In the genomic region with DNA sequence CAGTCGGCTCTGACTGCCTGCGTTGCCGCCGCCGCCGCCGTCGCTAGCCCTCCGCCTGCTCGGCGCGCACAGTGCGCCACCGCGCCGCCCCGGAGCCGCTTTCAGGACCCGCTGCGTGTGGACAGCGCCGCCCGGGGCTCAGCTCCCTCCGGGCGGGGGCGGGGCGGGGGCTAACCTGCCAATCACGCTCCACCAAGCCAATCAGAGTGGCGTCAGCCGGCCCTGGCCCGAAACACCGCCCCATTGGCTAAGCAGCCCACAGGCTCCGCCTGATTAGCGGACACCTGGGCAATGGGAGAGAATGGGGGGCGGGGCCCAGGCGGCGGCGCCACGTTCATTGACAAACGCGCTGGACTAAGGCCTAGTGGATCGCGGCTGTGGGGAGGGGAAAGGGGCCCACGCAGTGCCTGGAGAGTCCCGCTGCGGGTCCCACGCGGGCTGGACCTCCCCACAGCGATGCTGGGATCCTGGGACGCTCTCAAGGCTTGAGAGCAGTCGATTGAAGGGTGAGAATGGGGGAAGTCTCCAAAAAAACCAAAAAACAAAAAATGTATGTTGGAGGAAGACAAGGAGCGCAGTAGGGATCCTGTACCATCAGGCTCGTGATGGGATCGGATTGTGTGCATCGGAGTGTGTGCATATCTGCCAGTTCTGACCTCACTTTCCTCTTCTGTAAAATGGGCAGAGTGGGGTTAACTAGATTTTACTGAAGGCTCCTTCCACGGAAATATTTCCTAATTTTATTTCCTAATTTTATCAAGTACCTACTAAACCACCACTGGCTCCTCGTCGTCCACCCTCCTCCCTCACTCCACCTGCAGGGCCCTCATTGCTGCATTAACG, we compare ENCODE assay signal across 8 cellular contexts. TPM values are rescaled to one million over a fixed set of nuclear protein-coding genes. Genes with fewer than 3 reads are reported as not detected.
DNase-seq lines count a peak whose midpoint lies in the region; ATAC-seq, FAIRE-seq and TF ChIP-seq lines count a peak whose summit lies in the region.

No MANE protein-coding gene starts in this region.

- no peak overlapping the region for H3K9ac ChIP-seq in iPS-20b (ENCODE audit: low read depth, low read length)

- peaks cover 5% of the 10 kb centered on the region; the same call in 1 of the 2 replicates for H3K9me3 ChIP-seq in iPS-20b (ENCODE audit: insufficient read depth, low read depth, low read length)

- H3K27ac ChIP-seq in iPS-20b (ENCODE audit: low read length) = no peak overlapping the region

- H3K4me1 Mint-ChIP-seq in brain = peaks cover 23% of the 10 kb centered on the region

- peak; percentile 17 for FAIRE-seq in TTC549 (lab: Jason Lieb, UNC)

- peak overlapping the region; percentile 60 for H3K4me3 ChIP-seq in iPS-20b (ENCODE audit: low read length)

- H3K27me3 ChIP-seq in iPS-20b (ENCODE audit: insufficient read depth, low read length) = peaks cover 98% of the 10 kb centered on the region

- ATAC-seq in GM18508 (IDR thresholded peaks at IDR 0.05; ENCODE audit: insufficient read depth, unreplicated experiment) (peak; percentile 44), HG02943 (IDR thresholded peaks at IDR 0.05; ENCODE audit: low read depth, unreplicated experiment) (peak; percentile 68)

- H3K27me3 Mint-ChIP-seq in brain = peaks cover 100% of the 10 kb centered on the region

- H3K36me3 ChIP-seq in iPS-20b (ENCODE audit: insufficient read depth, low read depth, low read length) = no peaks in the 10 kb centered on the region

- peak overlapping the region; percentile 83 to 88 (median 86) for H3K4me3 Mint-ChIP-seq in brain

- no peak for TF ChIP-seq CTCF in brain (conservative IDR thresholded peaks at IDR 0.05)

- no peaks in the 10 kb centered on the region for H3K36me3 Mint-ChIP-seq in brain

- H3K27ac Mint-ChIP-seq in brain = peak overlapping the region in 2 of 5 experiments; percentile 31 to 74

- H3K4me1 ChIP-seq in iPS-20b (ENCODE audit: insufficient read depth, low read length) = peaks cover 13% of the 10 kb centered on the region; the same call in 1 of the 2 replicates

- peaks cover 3 to 8% (median 3%) of the 10 kb centered on the region in 5 experiments for H3K9me3 Mint-ChIP-seq in brain

- DNase-seq in NCI-H187 treated with DMSO at 0.1 percent for 48 hours (lab: John Stamatoyannopoulos, UW) = peak; percentile 68
- peak; percentile 76 to 93 for DNase-seq in stimulated activated CD4-positive, alpha-beta T cell treated with anti-CD3 and anti-CD28 coated beads, Interleukin-12 subunit alpha, Interleukin-12 subunit beta, amount 100 ng/mL, for 24 hours (ENCODE audit: low read depth in 2 of 2)
- DNase-seq in amniotic stem cell (lab: John Stamatoyannopoulos, UW) = no peak

RNA-seq across cellular contexts. Expression of a gene that starts 6.3 kb away (rescaled TPM):
- 18.7 TPM for polyA plus RNA-seq in brain (ENCODE audit: insufficient read depth, low read depth, low replicate concordance)
